ENCODE assay signal across 1 cellular context in the genomic region with DNA sequence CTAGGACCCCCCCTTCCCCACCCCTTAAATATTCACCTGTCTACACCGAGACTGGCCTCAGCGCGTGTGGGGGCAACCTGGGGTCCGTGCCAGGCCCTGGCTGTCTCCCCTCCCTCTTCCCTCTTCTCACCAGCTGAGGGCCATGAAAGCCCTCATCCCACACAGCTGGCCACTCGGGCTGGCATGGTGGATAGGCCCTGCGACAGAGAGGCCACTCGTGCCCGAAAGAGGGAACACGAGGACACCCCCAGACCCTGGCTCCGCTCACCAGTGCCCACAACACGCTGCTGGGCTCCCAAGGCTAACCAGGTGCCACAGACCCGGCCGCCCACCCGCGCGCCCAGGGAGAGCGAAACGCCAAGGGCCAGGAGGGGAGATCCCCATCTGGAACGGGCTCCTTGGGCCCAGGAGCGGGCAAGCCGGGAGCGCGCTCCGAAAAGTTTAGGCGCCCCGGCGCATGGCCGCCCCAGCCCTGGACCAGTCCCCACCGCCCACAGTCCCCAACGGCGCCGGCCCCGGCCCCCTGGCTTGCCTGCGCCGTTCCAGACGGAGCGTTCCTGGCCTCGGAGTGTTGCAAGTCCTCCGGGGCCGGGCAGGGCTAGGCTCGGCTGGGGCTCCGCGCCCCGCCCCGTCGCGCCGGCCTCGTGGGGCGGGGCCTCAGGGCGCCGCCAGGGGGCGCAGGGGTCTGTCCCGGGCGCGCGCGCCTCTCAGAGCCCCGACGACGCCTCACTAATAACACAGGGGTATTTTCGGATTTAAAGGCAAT.
A peak's percentile ranks its signal among the peaks of the same experiment; 100 is the strongest.
TF ChIP-seq lines count a peak whose summit lies in the region.

TSS of gene TMBIM1 (minus strand) at position 570 of the 766 bp plus-strand sequence. CDS start 10,362 bp downstream, outside the sequence.

TF ChIP-seq in HepG2, 621 proteins besides CTCF, POLR2A, EP300 and RAD21 (continued from another document and continues in another):
- TF ChIP-seq ZBTB4 (CRISPR knock-in tag; IDR thresholded peaks at IDR 0.05; ENCODE audit: borderline replicate concordance) (0 out of 2 replicates have a peak, but pooled peaks have one; percentile 46), TMF1 (CRISPR knock-in tag; IDR thresholded peaks at IDR 0.05; ENCODE audit: low read depth) (no peak), ZSCAN9 (CRISPR knock-in tag; IDR thresholded peaks at IDR 0.05; ENCODE audit: borderline replicate concordance) (peak; percentile 35; the same call in 1 of the 2 replicates), ZNF460 (CRISPR knock-in tag; IDR thresholded peaks at IDR 0.05; ENCODE audit: borderline replicate concordance) (no peak), NFYC (CRISPR knock-in tag; IDR thresholded peaks at IDR 0.05) (no peak), FOXK1 (CRISPR knock-in tag; IDR thresholded peaks at IDR 0.05; ENCODE audit: borderline replicate concordance, low read depth) (no peak), NFYB (CRISPR knock-in tag; IDR thresholded peaks at IDR 0.05) (no peak), ZNF557 (CRISPR knock-in tag; IDR thresholded peaks at IDR 0.05) (no peak), ATRX (CRISPR knock-in tag; IDR thresholded peaks at IDR 0.05; ENCODE audit: borderline replicate concordance) (no peak), CREM (IDR thresholded peaks at IDR 0.05) (no peak), CREM (CRISPR knock-in tag; IDR thresholded peaks at IDR 0.05) (no peak), ZSCAN5A (CRISPR knock-in tag; IDR thresholded peaks at IDR 0.05; ENCODE audit: borderline replicate concordance) (no peak), MEIS1 (CRISPR knock-in tag; IDR thresholded peaks at IDR 0.05; ENCODE audit: borderline replicate concordance) (no peak; the same call in 1 of the 2 replicates), ZMYM2 (CRISPR knock-in tag; IDR thresholded peaks at IDR 0.05) (no peak), BHLHE40 (IDR thresholded peaks at IDR 0.05; ENCODE audit: low read length) (no peak), ETV5 (CRISPR knock-in tag; IDR thresholded peaks at IDR 0.05; ENCODE audit: borderline replicate concordance) (no peak; the same call in none of the 2 replicates), KLF9 (CRISPR knock-in tag; IDR thresholded peaks at IDR 0.05; ENCODE audit: low read depth) (no peak), HNRNPH1 (optimal IDR thresholded peaks at IDR 0.05; ENCODE audit: low read depth, low read length) (no peak), ZNF546 (CRISPR knock-in tag; conservative IDR thresholded peaks at IDR 0.05) (no peak), GATA4 (IDR thresholded peaks at IDR 0.05; ENCODE audit: borderline replicate concordance, low read depth) (0 out of 2 replicates have a peak, but pooled peaks have one; percentile 32), ZNF598 (CRISPR knock-in tag; IDR thresholded peaks at IDR 0.05; ENCODE audit: borderline replicate concordance) (peak; percentile 76; the same call in 1 of the 2 replicates), YY1 (IDR thresholded peaks at IDR 0.05; ENCODE audit: insufficient read depth, insufficient replicate concordance, low read depth, low read length) (peak; percentile 78), NFE2L2 (IDR thresholded peaks at IDR 0.05; ENCODE audit: low read length) (no peak), DNMT1 (CRISPR knock-in tag; IDR thresholded peaks at IDR 0.05) (peak; percentile 39; the same call in 1 of the 2 replicates), ZNF530 (CRISPR knock-in tag; IDR thresholded peaks at IDR 0.05; ENCODE audit: low read depth) (no peak), HDAC2 (CRISPR knock-in tag; IDR thresholded peaks at IDR 0.05) (no peak; the same call in 1 of the 2 replicates), ZNF770 (CRISPR knock-in tag; IDR thresholded peaks at IDR 0.05) (no peak; the same call in 1 of the 2 replicates), HNRNPLL (IDR thresholded peaks at IDR 0.05; ENCODE audit: low read depth, low read length, poor library complexity, severe bottlenecking) (peak; percentile 54), NR3C1 (CRISPR knock-in tag; IDR thresholded peaks at IDR 0.05) (0 out of 2 replicates have a peak, but pooled peaks have one; percentile 22), FOXK2 (IDR thresholded peaks at IDR 0.05) (no peak), ZNF207 (IDR thresholded peaks at IDR 0.05; ENCODE audit: borderline replicate concordance) (no peak), SATB2 (CRISPR knock-in tag; IDR thresholded peaks at IDR 0.05) (no peak), FOXA1 (IDR thresholded peaks at IDR 0.05) (no peak), FOXA1 (CRISPR knock-in tag; IDR thresholded peaks at IDR 0.05) (no peak), ZNF570 (CRISPR knock-in tag; IDR thresholded peaks at IDR 0.05; ENCODE audit: borderline replicate concordance) (no peak), ATAD3A (CRISPR knock-in tag; IDR thresholded peaks at IDR 0.05) (no peak), ZNF788 (CRISPR knock-in tag; IDR thresholded peaks at IDR 0.05; ENCODE audit: borderline replicate concordance) (no peak), NR2F6 (IDR thresholded peaks at IDR 0.05) (no peak), NR2F6 (CRISPR knock-in tag; IDR thresholded peaks at IDR 0.05) (no peak), ZBTB7A (CRISPR knock-in tag; IDR thresholded peaks at IDR 0.05) (peak; percentile 72; the same call in 1 of the 2 replicates), ZNF776 (CRISPR knock-in tag; IDR thresholded peaks at IDR 0.05) (no peak), PCBP1 (IDR thresholded peaks at IDR 0.05; ENCODE audit: borderline replicate concordance, low read depth, low read length) (no peak)
- TF ChIP-seq, protein P1, sequence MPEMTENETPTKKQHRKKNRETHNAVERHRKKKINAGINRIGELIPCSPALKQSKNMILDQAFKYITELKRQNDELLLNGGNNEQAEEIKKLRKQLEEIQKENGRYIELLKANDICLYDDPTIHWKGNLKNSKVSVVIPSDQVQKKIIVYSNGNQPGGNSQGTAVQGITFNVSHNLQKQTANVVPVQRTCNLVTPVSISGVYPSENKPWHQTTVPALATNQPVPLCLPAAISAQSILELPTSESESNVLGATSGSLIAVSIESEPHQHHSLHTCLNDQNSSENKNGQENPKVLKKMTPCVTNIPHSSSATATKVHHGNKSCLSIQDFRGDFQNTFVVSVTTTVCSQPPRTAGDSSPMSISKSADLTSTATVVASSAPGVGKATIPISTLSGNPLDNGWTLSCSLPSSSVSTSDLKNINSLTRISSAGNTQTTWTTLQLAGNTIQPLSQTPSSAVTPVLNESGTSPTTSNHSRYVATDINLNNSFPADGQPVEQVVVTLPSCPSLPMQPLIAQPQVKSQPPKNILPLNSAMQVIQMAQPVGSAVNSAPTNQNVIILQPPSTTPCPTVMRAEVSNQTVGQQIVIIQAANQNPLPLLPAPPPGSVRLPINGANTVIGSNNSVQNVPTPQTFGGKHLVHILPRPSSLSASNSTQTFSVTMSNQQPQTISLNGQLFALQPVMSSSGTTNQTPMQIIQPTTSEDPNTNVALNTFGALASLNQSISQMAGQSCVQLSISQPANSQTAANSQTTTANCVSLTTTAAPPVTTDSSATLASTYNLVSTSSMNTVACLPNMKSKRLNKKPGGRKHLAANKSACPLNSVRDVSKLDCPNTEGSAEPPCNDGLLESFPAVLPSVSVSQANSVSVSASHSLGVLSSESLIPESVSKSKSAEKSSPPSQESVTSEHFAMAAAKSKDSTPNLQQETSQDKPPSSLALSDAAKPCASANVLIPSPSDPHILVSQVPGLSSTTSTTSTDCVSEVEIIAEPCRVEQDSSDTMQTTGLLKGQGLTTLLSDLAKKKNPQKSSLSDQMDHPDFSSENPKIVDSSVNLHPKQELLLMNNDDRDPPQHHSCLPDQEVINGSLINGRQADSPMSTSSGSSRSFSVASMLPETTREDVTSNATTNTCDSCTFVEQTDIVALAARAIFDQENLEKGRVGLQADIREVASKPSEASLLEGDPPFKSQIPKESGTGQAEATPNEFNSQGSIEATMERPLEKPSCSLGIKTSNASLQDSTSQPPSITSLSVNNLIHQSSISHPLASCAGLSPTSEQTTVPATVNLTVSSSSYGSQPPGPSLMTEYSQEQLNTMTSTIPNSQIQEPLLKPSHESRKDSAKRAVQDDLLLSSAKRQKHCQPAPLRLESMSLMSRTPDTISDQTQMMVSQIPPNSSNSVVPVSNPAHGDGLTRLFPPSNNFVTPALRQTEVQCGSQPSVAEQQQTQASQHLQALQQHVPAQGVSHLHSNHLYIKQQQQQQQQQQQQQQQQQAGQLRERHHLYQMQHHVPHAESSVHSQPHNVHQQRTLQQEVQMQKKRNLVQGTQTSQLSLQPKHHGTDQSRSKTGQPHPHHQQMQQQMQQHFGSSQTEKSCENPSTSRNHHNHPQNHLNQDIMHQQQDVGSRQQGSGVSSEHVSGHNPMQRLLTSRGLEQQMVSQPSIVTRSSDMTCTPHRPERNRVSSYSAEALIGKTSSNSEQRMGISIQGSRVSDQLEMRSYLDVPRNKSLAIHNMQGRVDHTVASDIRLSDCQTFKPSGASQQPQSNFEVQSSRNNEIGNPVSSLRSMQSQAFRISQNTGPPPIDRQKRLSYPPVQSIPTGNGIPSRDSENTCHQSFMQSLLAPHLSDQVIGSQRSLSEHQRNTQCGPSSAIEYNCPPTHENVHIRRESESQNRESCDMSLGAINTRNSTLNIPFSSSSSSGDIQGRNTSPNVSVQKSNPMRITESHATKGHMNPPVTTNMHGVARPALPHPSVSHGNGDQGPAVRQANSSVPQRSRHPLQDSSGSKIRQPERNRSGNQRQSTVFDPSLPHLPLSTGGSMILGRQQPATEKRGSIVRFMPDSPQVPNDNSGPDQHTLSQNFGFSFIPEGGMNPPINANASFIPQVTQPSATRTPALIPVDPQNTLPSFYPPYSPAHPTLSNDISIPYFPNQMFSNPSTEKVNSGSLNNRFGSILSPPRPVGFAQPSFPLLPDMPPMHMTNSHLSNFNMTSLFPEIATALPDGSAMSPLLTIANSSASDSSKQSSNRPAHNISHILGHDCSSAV (CRISPR knock-in tag; IDR thresholded peaks at IDR 0.05; ENCODE audit: borderline replicate concordance) = 0 out of 2 replicates have a peak, but pooled peaks have one; percentile 85
- TF ChIP-seq, protein P2, sequence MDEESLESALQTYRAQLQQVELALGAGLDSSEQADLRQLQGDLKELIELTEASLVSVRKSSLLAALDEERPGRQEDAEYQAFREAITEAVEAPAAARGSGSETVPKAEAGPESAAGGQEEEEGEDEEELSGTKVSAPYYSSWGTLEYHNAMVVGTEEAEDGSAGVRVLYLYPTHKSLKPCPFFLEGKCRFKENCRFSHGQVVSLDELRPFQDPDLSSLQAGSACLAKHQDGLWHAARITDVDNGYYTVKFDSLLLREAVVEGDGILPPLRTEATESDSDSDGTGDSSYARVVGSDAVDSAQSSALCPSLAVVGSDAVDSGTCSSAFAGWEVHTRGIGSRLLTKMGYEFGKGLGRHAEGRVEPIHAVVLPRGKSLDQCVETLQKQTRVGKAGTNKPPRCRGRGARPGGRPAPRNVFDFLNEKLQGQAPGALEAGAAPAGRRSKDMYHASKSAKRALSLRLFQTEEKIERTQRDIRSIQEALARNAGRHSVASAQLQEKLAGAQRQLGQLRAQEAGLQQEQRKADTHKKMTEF (CRISPR knock-in tag; IDR thresholded peaks at IDR 0.05) = no peak; the same call in 1 of the 2 replicates
- TF ChIP-seq, protein P3, sequence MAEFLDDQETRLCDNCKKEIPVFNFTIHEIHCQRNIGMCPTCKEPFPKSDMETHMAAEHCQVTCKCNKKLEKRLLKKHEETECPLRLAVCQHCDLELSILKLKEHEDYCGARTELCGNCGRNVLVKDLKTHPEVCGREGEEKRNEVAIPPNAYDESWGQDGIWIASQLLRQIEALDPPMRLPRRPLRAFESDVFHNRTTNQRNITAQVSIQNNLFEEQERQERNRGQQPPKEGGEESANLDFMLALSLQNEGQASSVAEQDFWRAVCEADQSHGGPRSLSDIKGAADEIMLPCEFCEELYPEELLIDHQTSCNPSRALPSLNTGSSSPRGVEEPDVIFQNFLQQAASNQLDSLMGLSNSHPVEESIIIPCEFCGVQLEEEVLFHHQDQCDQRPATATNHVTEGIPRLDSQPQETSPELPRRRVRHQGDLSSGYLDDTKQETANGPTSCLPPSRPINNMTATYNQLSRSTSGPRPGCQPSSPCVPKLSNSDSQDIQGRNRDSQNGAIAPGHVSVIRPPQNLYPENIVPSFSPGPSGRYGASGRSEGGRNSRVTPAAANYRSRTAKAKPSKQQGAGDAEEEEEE (CRISPR knock-in tag; IDR thresholded peaks at IDR 0.05; ENCODE audit: borderline replicate concordance) = no peak
